8 cellular contexts compared by ENCODE assay signal in the genomic region with DNA sequence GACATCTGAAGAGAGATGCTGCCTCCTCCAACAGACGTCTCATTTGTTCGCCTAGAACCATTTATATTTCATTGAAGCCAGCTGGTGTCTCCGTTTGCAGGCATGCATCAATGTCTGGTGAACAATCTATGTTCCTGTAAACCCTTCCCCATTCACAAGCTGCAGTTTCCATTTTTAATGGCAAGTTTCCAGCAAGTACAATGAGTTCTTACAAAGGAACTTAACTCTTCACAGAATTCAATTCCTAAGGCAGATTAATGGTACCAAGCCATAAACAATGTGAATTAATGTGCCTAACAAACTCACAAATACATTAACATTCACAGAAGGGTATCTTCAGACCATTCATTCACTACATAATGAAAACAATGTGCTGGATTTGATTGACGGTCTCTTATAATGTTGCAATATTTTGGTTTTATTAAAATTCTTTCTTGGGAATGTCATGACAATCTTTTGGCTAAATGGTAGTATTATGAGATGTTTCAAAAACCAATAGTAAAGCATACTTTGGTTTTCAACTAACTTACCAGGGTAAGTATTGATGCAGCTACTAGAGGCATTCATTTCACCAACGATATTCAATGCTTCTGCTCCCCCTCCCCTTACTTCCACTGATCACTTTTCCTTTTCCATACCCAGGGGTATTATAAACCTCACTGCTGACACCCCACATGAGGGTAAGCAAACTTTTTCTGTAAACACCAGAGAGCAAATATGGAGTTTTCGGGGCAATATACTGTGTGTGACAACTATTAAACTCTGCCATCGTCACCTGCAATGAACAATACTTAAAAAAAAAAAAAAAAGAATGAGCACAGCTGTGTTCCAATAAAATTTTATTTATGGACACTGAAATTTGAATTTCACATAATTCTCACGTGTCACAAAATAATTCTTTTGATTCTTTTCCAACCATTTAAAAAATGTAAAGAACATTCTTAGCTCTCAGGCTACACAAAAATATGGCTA. TPM values are rescaled to one million over a fixed set of nuclear protein-coding genes. Genes with fewer than 3 reads are reported as not detected.
DNase-seq lines count a peak whose midpoint lies in the region; ATAC-seq and TF ChIP-seq lines count a peak whose summit lies in the region.

No MANE protein-coding gene starts in this region.

- H3K4me3 Mint-ChIP-seq in activated CD4-positive, alpha-beta T cell treated with anti-CD3 and anti-CD28 coated beads, Interleukin-2, amount 10 ng/mL, durations not matched to agents 24 days and 14 days = peak overlapping the region; percentile 97

- TF ChIP-seq CTCF in colonic mucosa (IDR thresholded peaks at IDR 0.05) = no peak

- H3K27me3 Mint-ChIP-seq in activated CD4-positive, alpha-beta T cell treated with anti-CD3 and anti-CD28 coated beads, Interleukin-2, amount 10 ng/mL, durations not matched to agents 24 days and 14 days = no peaks in the 10 kb centered on the region

- H3K4me1 Mint-ChIP-seq in activated CD4-positive, alpha-beta T cell treated with anti-CD3 and anti-CD28 coated beads, Interleukin-2, amount 10 ng/mL, durations not matched to agents 24 days and 14 days = peaks cover 42% of the 10 kb centered on the region

- DNase-seq in activated CD4-positive, alpha-beta T cell treated with anti-CD3 and anti-CD28 coated beads, Interleukin-2, amount 10 ng/mL, durations not matched to agents 24 days and 14 days = no peak
- DNase-seq in activated CD4-positive, alpha-beta T cell treated with anti-CD3 and anti-CD28 coated beads for 4 hours = no peak
- DNase-seq in NCI-H345 treated with DMSO at 0.1 percent for 48 hours (lab: John Stamatoyannopoulos, UW; ENCODE audit: unreplicated experiment) = peak; percentile 25
- DNase-seq in colonic mucosa = no peak
- peak; percentile 76 for DNase-seq in myocyte (ENCODE audit: low read depth)
- no peak for DNase-seq in activated CD4-positive, CD25-positive, alpha-beta regulatory T cell (lab: John Stamatoyannopoulos, UW)

- no peak overlapping the region for H3K4me3 ChIP-seq in colonic mucosa

- H3K9ac ChIP-seq in colonic mucosa (ENCODE audit: low read depth in 2 of 2, low read length in 2 of 2) = peak overlapping the region in 1 of 2 donors; percentile 36

- peaks cover 27% of the 10 kb centered on the region for H3K36me3 Mint-ChIP-seq in activated CD4-positive, alpha-beta T cell treated with anti-CD3 and anti-CD28 coated beads, Interleukin-2, amount 10 ng/mL, durations not matched to agents 24 days and 14 days (ENCODE audit: low read depth)

- H3K4me1 ChIP-seq in colonic mucosa = no peaks in the 10 kb centered on the region

- no peaks in the 10 kb centered on the region for H3K36me3 ChIP-seq in colonic mucosa

- intact Hi-C loops in activated CD4-positive, alpha-beta T cell treated with anti-CD3 and anti-CD28 coated beads, Interleukin-2, amount 10 ng/mL, durations not matched to agents 24 days and 14 days (cut with micrococcal nuclease) = loop anchor here (2.0 kb wide), 1 partner anchor 15 kb away; no protein-coding TSS in a partner anchor
- intact Hi-C loops in colonic mucosa (cut with DNase I) = no loop called here

- peak overlapping the region; percentile 80 for H3K27ac Mint-ChIP-seq in activated CD4-positive, alpha-beta T cell treated with anti-CD3 and anti-CD28 coated beads, Interleukin-2, amount 10 ng/mL, durations not matched to agents 24 days and 14 days

- ATAC-seq in HG03139 (IDR thresholded peaks at IDR 0.05; ENCODE audit: unreplicated experiment) (no peak), HG02642 (IDR thresholded peaks at IDR 0.05; ENCODE audit: poor library complexity, unreplicated experiment) (no peak)

- no peaks in the 10 kb centered on the region for H3K9me3 Mint-ChIP-seq in activated CD4-positive, alpha-beta T cell treated with anti-CD3 and anti-CD28 coated beads, Interleukin-2, amount 10 ng/mL, durations not matched to agents 24 days and 14 days

- no peaks in the 10 kb centered on the region for H3K9me3 ChIP-seq in colonic mucosa

- peak overlapping the region; percentile 95 for H3K27ac ChIP-seq in colonic mucosa

- H3K27me3 ChIP-seq in colonic mucosa = no peaks in the 10 kb centered on the region

RNA-seq across cellular contexts. Expression of gene AKIRIN2, which starts 4.2 kb away (rescaled TPM):
- 39.6 and 43.8 TPM in 2 replicates for total RNA-seq in activated CD4-positive, alpha-beta T cell treated with anti-CD3 and anti-CD28 coated beads, Interleukin-2, amount 10 ng/mL, durations not matched to agents 24 days and 14 days
- total RNA-seq in colonic mucosa = 10 to 100 TPM; 30.2 to 48.3 TPM
- total RNA-seq in myocyte = 23.7 and 31.0 TPM in 2 replicates
- polyA plus RNA-seq in myocyte (2012) = 51.2 TPM

Comparison
In these comparisons a context has a peak if more than half of its experiments do, and no peak if none do; other contexts are left out.
1. DNase-seq: peak in NCI-H345 treated with DMSO at 0.1 percent for 48 hours (single experiment) and myocyte (single experiment); none in activated CD4-positive, alpha-beta T cell treated with anti-CD3 and anti-CD28 coated beads, Interleukin-2, amount 10 ng/mL, durations not matched to agents 24 days and 14 days (single experiment), activated CD4-positive, alpha-beta T cell treated with anti-CD3 and anti-CD28 coated beads for 4 hours (0 of 2), colonic mucosa (single experiment) and activated CD4-positive, CD25-positive, alpha-beta regulatory T cell (0 of 4).